1 cellular context compared by ENCODE assay signal in genomic region chr11:110000858-110001257, GRCh38.
TF ChIP-seq lines count a peak whose summit lies in the region.

No MANE protein-coding gene starts in this region.

TF ChIP-seq in SK-N-SH, 30 proteins besides CTCF, POLR2A, EP300 and RAD21 (continued from another document):
- no peak for TF ChIP-seq PBX3 (IDR thresholded peaks at IDR 0.05)
